Comparison of ENCODE assay signal across 8 cellular contexts in genomic region chr2:101806123-101806522, GRCh38.
DNase-seq lines count a peak whose midpoint lies in the region; ATAC-seq, FAIRE-seq and TF ChIP-seq lines count a peak whose summit lies in the region.

No MANE protein-coding gene starts in this region.

- peak overlapping the region; percentile 49 for H3K27ac ChIP-seq in keratinocyte (ENCODE audit: control insufficient read depth, insufficient read depth, low read length)
- H3K27ac ChIP-seq in Peyer's patch: peak overlapping the region in 1 of 4 donors; percentile 36

- FAIRE-seq in keratinocyte (lab: Jason Lieb, UNC): peak; percentile 63

- dilution Hi-C loops in keratinocyte (cut with MboI; ENCODE audit: extremely low pct_ligation_motif_present, low sequenced_read_pairs): no loop called here

- H3K36me3 ChIP-seq in keratinocyte (ENCODE audit: control insufficient read depth in 2 of 2, extremely low read depth in 1 of 2, insufficient read depth in 2 of 2, low read length in 2 of 2) (peaks cover 2 to 5% of the 10 kb centered on the region in 2 experiments), Peyer's patch (no peaks in the 10 kb centered on the region)

- H2AFZ ChIP-seq in keratinocyte (ENCODE audit: control insufficient read depth, low read length): no peak overlapping the region

- peaks cover 82% of the 10 kb centered on the region for H3K79me2 ChIP-seq in keratinocyte (ENCODE audit: control insufficient read depth, insufficient read depth, low read length)

- TF ChIP-seq CTCF in keratinocyte (optimal IDR thresholded peaks at IDR 0.05 in 1 of 3, IDR thresholded peaks at IDR 0.05 in 1 of 3, conservative IDR thresholded peaks at IDR 0.05 in 1 of 3; ENCODE audit: extremely low read depth in 1 of 3, insufficient read depth in 2 of 3, low read length in 3 of 3) (no peak), Peyer's patch (IDR thresholded peaks at IDR 0.05) (no peak)

- peak overlapping the region; percentile 29 for H3K9ac ChIP-seq in keratinocyte (ENCODE audit: control insufficient read depth, extremely low read depth, insufficient read depth, low read length)

- no peaks in the 10 kb centered on the region for H3K27me3 ChIP-seq in keratinocyte (ENCODE audit: control insufficient read depth, extremely low read depth, insufficient read depth, low read length)
- H3K27me3 ChIP-seq in Peyer's patch: no peaks in the 10 kb centered on the region

- DNase-seq in AG08395 (ENCODE audit: low spot score): peak; percentile 56
- peak; percentile 27 for DNase-seq in HK-2 (ENCODE audit: unreplicated experiment)
- peak; percentile 62 for DNase-seq in amniotic epithelial cell (ENCODE audit: low read depth)
- peak; percentile 57 for DNase-seq in keratinocyte (ENCODE audit: low read depth, low spot score)
- DNase-seq in T-helper 2 cell: no peak
- no peak for DNase-seq in Peyer's patch

- H3K9me3 ChIP-seq in keratinocyte (ENCODE audit: control insufficient read depth, low read depth, low read length): no peaks in the 10 kb centered on the region
- H3K9me3 ChIP-seq in Peyer's patch: no peaks in the 10 kb centered on the region

- H3K4me1 ChIP-seq in keratinocyte (ENCODE audit: control insufficient read depth, extremely low read depth, insufficient read depth, low read length) (peaks cover 56% of the 10 kb centered on the region), Peyer's patch (peaks cover 0 to 28% (median 1%) of the 10 kb centered on the region in 4 donors)

- H3K4me2 ChIP-seq in keratinocyte (ENCODE audit: control insufficient read depth, extremely low read depth, insufficient read depth, low read depth, low read length): peak overlapping the region; percentile 35

- no peak for ATAC-seq in HG03045 (IDR thresholded peaks at IDR 0.05; ENCODE audit: unreplicated experiment)
- no peak for ATAC-seq in HG03097 (IDR thresholded peaks at IDR 0.05; ENCODE audit: low FRiP score, unreplicated experiment)

- TF ChIP-seq POLR2A in Peyer's patch (IDR thresholded peaks at IDR 0.05): no peak

- H4K20me1 ChIP-seq in keratinocyte (ENCODE audit: control insufficient read depth, extremely low read depth, insufficient read depth, low read length): no peaks in the 10 kb centered on the region

- peaks cover 3% of the 10 kb centered on the region for H3K9me1 ChIP-seq in keratinocyte (ENCODE audit: control insufficient read depth, extremely low read depth, insufficient read depth, low read length)

- H3K4me3 ChIP-seq in keratinocyte (ENCODE audit: control insufficient read depth in 2 of 3, extremely low read depth in 1 of 3, insufficient read depth in 2 of 3, low read depth in 1 of 3, low read length in 3 of 3): no peak overlapping the region
- no peak overlapping the region for H3K4me3 ChIP-seq in Peyer's patch

Comparison
In these comparisons a context has a peak if more than half of its experiments do, and no peak if none do; other contexts are left out.
1. DNase-seq: peak in AG08395 (single experiment), HK-2 (single experiment), amniotic epithelial cell (single experiment) and keratinocyte (single experiment); none in T-helper 2 cell (0 of 5) and Peyer's patch (0 of 3).